In the genomic region with DNA sequence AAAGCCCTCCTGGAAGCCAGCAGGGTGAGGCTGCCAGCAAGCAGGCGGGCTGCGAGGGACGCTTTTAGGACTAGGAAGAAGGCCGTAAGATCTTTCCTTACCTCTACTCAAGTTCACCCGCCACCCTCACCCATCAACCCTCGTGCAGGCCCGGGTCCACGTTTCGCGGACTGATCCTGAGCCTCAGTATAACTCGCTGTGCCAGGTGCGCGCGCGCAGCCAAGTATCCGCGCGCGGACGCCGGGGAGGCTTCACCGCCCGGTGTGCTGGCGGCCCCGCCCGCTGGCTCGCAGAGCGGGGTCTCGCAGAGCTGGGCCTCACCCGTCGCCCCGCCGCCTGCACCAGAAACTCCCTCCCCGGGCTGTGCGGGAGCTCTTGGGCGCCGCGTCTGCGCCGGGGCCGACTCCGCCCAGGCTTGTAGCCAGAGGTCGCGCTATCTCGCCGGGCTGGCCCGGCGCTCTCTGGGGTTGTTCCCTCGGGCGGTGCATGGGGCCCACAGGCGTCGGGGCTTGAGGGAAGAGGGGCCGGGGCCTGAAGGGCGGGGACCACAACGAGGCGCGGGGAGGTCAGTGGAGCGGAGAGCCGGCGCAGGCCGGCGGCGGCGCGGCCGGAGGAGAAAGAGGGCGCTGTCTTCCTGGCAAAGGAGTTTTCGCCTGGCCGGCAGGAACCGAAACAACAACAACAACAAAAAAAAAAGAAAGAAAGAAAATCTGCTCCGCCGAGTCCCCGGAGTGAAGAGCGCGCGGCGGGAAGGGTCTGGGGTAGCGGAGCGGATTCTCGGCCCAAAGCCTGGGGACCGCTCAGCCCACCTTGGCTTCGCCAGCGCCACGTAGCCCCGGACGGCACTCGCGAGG, we compare ENCODE assay signal across 8 cellular contexts. TPM values are rescaled to one million over a fixed set of nuclear protein-coding genes. Genes with fewer than 3 reads are reported as not detected.
DNase-seq lines count a peak whose midpoint lies in the region; ATAC-seq and TF ChIP-seq lines count a peak whose summit lies in the region.

No MANE protein-coding gene starts in this region.

- H3K36me3 Mint-ChIP-seq in endothelial cell (ENCODE audit: low read depth, unreplicated experiment): peaks cover 12% of the 10 kb centered on the region

- no peak for TF ChIP-seq CTCF in endothelial cell (IDR thresholded peaks at IDR 0.05; ENCODE audit: unreplicated experiment)

- H3K4me3 Mint-ChIP-seq in endothelial cell (ENCODE audit: unreplicated experiment): peak overlapping the region; percentile 94

- H3K27me3 ChIP-seq in mucosa of stomach (ENCODE audit: control insufficient read depth, insufficient read depth, low read length): peaks cover 73% of the 10 kb centered on the region

- H3K9me3 Mint-ChIP-seq in endothelial cell (ENCODE audit: unreplicated experiment): no peaks in the 10 kb centered on the region

- peak overlapping the region; percentile 14 for H3K4me3 ChIP-seq in mucosa of stomach (ENCODE audit: low read length)

- peaks cover 28% of the 10 kb centered on the region for H3K4me1 ChIP-seq in mucosa of stomach (ENCODE audit: control insufficient read depth, insufficient read depth, low read length)

- H3K4me1 Mint-ChIP-seq in endothelial cell (ENCODE audit: unreplicated experiment): peaks cover 39% of the 10 kb centered on the region

- no peaks in the 10 kb centered on the region for H3K36me3 ChIP-seq in mucosa of stomach (ENCODE audit: control insufficient read depth, insufficient read depth, low read length)

- H3K27ac Mint-ChIP-seq in endothelial cell (ENCODE audit: unreplicated experiment): no peak overlapping the region

- peak overlapping the region; percentile 61 for H3K9ac ChIP-seq in mucosa of stomach (ENCODE audit: low read length)

- peaks cover 38% of the 10 kb centered on the region for H3K27me3 Mint-ChIP-seq in endothelial cell (ENCODE audit: unreplicated experiment)

- DNase-seq in activated effector memory CD4-positive, alpha-beta T cell treated with anti-CD3 and anti-CD28 coated beads, Interleukin-2, amount 50 U/mL, for 16 hours: peak; percentile 63
- DNase-seq in activated effector memory CD4-positive, alpha-beta T cell treated with Interleukin-2 at 50 U/mL for 16 hours: no peak
- DNase-seq in HuH-7 (ENCODE audit: low spot score) (peak; percentile 85), endothelial cell (ENCODE audit: low spot score) (peak; percentile 64), occipital lobe (lab: John Stamatoyannopoulos, UW) (no peak)

- no peaks in the 10 kb centered on the region for H3K9me3 ChIP-seq in mucosa of stomach (ENCODE audit: control insufficient read depth, low read length)

- ATAC-seq in GM21737 (IDR thresholded peaks at IDR 0.05; ENCODE audit: unreplicated experiment): peak; percentile 92
- peak; percentile 29 for ATAC-seq in SK-N-SH treated with all-trans-retinoic acid at 6 μM for 48 hours

TF ChIP-seq in SK-N-SH treated with all-trans-retinoic acid at 6 μM for 48 hours, 23 proteins besides CTCF, POLR2A, EP300 and RAD21:
- no peak for TF ChIP-seq ARNTL (CRISPR knock-in tag; IDR thresholded peaks at IDR 0.05; ENCODE audit: borderline replicate concordance, low read depth)
- TF ChIP-seq OSR1 (CRISPR knock-in tag; IDR thresholded peaks at IDR 0.05): no peak
- TF ChIP-seq, protein P1, sequence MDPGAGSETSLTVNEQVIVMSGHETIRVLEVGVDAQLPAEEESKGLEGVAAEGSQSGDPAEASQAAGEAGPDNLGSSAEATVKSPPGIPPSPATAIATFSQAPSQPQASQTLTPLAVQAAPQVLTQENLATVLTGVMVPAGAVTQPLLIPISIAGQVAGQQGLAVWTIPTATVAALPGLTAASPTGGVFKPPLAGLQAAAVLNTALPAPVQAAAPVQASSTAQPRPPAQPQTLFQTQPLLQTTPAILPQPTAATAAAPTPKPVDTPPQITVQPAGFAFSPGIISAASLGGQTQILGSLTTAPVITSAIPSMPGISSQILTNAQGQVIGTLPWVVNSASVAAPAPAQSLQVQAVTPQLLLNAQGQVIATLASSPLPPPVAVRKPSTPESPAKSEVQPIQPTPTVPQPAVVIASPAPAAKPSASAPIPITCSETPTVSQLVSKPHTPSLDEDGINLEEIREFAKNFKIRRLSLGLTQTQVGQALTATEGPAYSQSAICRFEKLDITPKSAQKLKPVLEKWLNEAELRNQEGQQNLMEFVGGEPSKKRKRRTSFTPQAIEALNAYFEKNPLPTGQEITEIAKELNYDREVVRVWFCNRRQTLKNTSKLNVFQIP (CRISPR knock-in tag; IDR thresholded peaks at IDR 0.05; ENCODE audit: borderline replicate concordance, low read depth): no peak
- TF ChIP-seq, protein P2, sequence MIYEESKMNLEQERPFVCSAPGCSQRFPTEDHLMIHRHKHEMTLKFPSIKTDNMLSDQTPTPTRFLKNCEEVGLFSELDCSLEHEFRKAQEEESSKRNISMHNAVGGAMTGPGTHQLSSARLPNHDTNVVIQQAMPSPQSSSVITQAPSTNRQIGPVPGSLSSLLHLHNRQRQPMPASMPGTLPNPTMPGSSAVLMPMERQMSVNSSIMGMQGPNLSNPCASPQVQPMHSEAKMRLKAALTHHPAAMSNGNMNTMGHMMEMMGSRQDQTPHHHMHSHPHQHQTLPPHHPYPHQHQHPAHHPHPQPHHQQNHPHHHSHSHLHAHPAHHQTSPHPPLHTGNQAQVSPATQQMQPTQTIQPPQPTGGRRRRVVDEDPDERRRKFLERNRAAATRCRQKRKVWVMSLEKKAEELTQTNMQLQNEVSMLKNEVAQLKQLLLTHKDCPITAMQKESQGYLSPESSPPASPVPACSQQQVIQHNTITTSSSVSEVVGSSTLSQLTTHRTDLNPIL (CRISPR knock-in tag; IDR thresholded peaks at IDR 0.05; ENCODE audit: low read depth): no peak
- no peak for TF ChIP-seq BACH2 (CRISPR knock-in tag; IDR thresholded peaks at IDR 0.05; ENCODE audit: borderline replicate concordance)
- no peak for TF ChIP-seq CSDC2 (CRISPR knock-in tag; IDR thresholded peaks at IDR 0.05)
- no peak for TF ChIP-seq TOX (CRISPR knock-in tag; IDR thresholded peaks at IDR 0.05; ENCODE audit: borderline replicate concordance)
- no peak for TF ChIP-seq PPARA (CRISPR knock-in tag; IDR thresholded peaks at IDR 0.05; ENCODE audit: borderline replicate concordance)

RNA-seq across cellular contexts. Expression of a gene that starts 7.7 kb away (rescaled TPM):
- 0.41 TPM for total RNA-seq in endothelial cell (ENCODE audit: unreplicated experiment)
- 0.47 TPM for total RNA-seq in occipital lobe

Comparison
In these comparisons a context has a peak if more than half of its experiments do, and no peak if none do; other contexts are left out.
1. DNase-seq: peak in activated effector memory CD4-positive, alpha-beta T cell treated with anti-CD3 and anti-CD28 coated beads, Interleukin-2, amount 50 U/mL, for 16 hours (single experiment), HuH-7 (single experiment) and endothelial cell (single experiment); none in activated effector memory CD4-positive, alpha-beta T cell treated with Interleukin-2 at 50 U/mL for 16 hours (single experiment) and occipital lobe (single experiment).